Comparison of ENCODE assay signal across 22 cellular contexts in the genomic region with DNA sequence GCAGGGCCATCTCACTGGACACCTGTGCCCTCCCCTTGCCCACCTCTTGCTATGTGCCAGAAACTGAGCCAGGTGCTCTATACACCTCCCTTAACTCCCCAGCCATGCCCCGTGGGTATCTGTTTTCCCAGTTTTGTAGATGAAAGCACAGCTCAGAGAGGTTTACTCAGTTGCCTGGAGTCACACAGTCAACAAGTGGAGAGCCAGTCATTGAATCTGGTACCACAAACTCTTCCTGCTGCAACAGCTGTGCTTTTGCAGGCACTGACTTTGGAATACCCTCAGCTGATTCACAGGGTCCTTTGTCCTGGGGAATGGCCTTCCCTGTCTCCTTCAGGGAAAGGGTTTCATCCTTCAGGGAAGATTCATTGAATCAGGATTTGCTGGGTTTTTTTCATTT. TPM values are rescaled to one million over a fixed set of nuclear protein-coding genes. Genes with fewer than 3 reads are reported as not detected.
A peak's percentile ranks its signal among the peaks of the same experiment; 100 is the strongest.
DNase-seq lines count a peak whose midpoint lies in the region; ATAC-seq, FAIRE-seq and TF ChIP-seq lines count a peak whose summit lies in the region.
"Had no signal": no experiment of that assay in that cellular context is flagged by ENCODE, and none has a peak within 500 bp of the region (broad histone marks: within the 10 kb centered on the region; RNA-seq: fewer than 3 reads in every experiment).

No MANE protein-coding gene starts in this region.

- H4K91ac ChIP-seq in H1 (replicated peaks; ENCODE audit: insufficient read length, low read length): no peak overlapping the region

- H3K9ac ChIP-seq in BLaER1 treated with 17β-estradiol and CSF1 and Interleukin-3, amounts not matched to agents 10 nM and 100 nM: no peak overlapping the region
- H3K9ac ChIP-seq in H1 (replicated peaks in 1 of 4; ENCODE audit: extremely low read depth in 1 of 4, low read depth in 3 of 4, low read length in 3 of 4) (no peak overlapping the region), neural progenitor cell (no peak overlapping the region)
- H3K9ac ChIP-seq: KMS-11 had no signal

- no peak overlapping the region; the same call in 1 of the 2 replicates for H2AK5ac ChIP-seq in H1 (ENCODE audit: low read depth, low read length)

- peak; percentile 67 for DNase-seq in Jurkat, Clone E6-1 (ENCODE audit: low read depth, low spot score)
- DNase-seq in H1 (ENCODE audit: low read depth in 1 of 2, low spot score in 2 of 2) (no peak), neural progenitor cell (ENCODE audit: low spot score) (no peak), NOMO-1 (lab: John Stamatoyannopoulos, UW; ENCODE audit: unreplicated experiment in 2 of 2) (no peak), SW 1271 (lab: John Stamatoyannopoulos, UW) (no peak)
- DNase-seq: BE2C; CD8-positive, alpha-beta memory T cell; GOT3; NCI-H1048; NCI-H1436 treated with DMSO at 0.1 percent for 48 hours; NCI-H2171 treated with DMSO at 0.1 percent for 48 hours; NCI-H446; NCI-H69; NK-92 treated with Interleukin-12 subunit alpha and Interleukin-12 subunit beta, amount 100 ng/mL, for 24 hours; SHP77 had no signal

- H3K14ac ChIP-seq in H1 (ENCODE audit: insufficient read length): no peak overlapping the region

- H2BK20ac ChIP-seq in H1 (ENCODE audit: low read length): no peak overlapping the region

- H3K79me2 ChIP-seq in H1 (ENCODE audit: control insufficient read depth in 1 of 2, insufficient read depth in 2 of 2, low read length in 2 of 2) (no peaks in the 10 kb centered on the region), neural progenitor cell (ENCODE audit: low read depth) (no peaks in the 10 kb centered on the region)

- TF ChIP-seq EP300 in H1 (IDR thresholded peaks at IDR 0.05; ENCODE audit: borderline replicate concordance in 1 of 2, low read depth in 2 of 2, low read length in 2 of 2): no peak

- no peak overlapping the region for H3K27ac Mint-ChIP-seq in neural progenitor cell

- peaks cover 0 to 6% (median 0%) of the 10 kb centered on the region in 11 experiments; a peak in 2 of 22 replicates for H3K9me3 ChIP-seq in BLaER1 treated with 17β-estradiol and CSF1 and Interleukin-3, amounts not matched to agents 10 nM and 100 nM (replicated peaks in 1 of 11)
- H3K9me3 ChIP-seq in H1 (ENCODE audit: insufficient read depth in 2 of 2, low read depth in 1 of 2, low read length in 1 of 2): no peaks in the 10 kb centered on the region; a peak in 1 of 4 replicates
- no peaks in the 10 kb centered on the region for H3K9me3 ChIP-seq in neural progenitor cell (ENCODE audit: low read depth)
- H3K9me3 ChIP-seq: BE2C had no signal

- POLR2A ChIA-PET in H1 (lab: Charles Lee; ENCODE audit: partially characterized antibody): interaction anchor here (0.7 to 1.5 kb wide), 3 partner anchors 10 to 23 kb away, joined by 3 to 4 read pairs (median 3); no protein-coding TSS in a partner anchor

- no peaks in the 10 kb centered on the region for H3K9me3 Mint-ChIP-seq in neural progenitor cell

- H3K4me3 ChIP-seq in BLaER1 treated with 17β-estradiol and CSF1 and Interleukin-3, amounts not matched to agents 10 nM and 100 nM: no peak overlapping the region
- H3K4me3 ChIP-seq in Jurkat, Clone E6-1 (ENCODE audit: low read length): 0 out of 2 replicates have a peak overlapping the region, but pooled peaks have one; percentile 25
- H3K4me3 ChIP-seq in H1 (ENCODE audit: extremely low read depth in 1 of 4, insufficient read depth in 2 of 4, low read depth in 3 of 4, low read length in 4 of 4) (no peak overlapping the region), neural progenitor cell (no peak overlapping the region)
- H3K4me3 ChIP-seq: SK-N-MC had no signal

- no peak overlapping the region for H3K23ac ChIP-seq in H1 (ENCODE audit: insufficient read length)

- WGBS in H1 (ENCODE audit: extremely low coverage in 1 of 2, insufficient coverage in 1 of 2, insufficient read length in 1 of 2, insufficient replicate concordance in 2 of 2, low coverage in 1 of 2, low lambda C conversion rate in 2 of 2, missing lambda C conversion rate in 1 of 2), 2 experiments: 23% methylated on average over 1 of the region's 1 CpG; no CpG with 5 or more reads in 1 of the 2 experiments

- peaks cover 39% of the 10 kb centered on the region for H3K27me3 Mint-ChIP-seq in neural progenitor cell (ENCODE audit: insufficient read depth, low read depth)

- H3K4me3 Mint-ChIP-seq in neural progenitor cell: peak overlapping the region; percentile 74
- H3K4me3 Mint-ChIP-seq: CD8-positive, alpha-beta memory T cell had no signal

- H3K36me3 Mint-ChIP-seq in neural progenitor cell: no peaks in the 10 kb centered on the region
- H3K36me3 Mint-ChIP-seq: CD8-positive, alpha-beta memory T cell had no signal

- no peak overlapping the region for H3K56ac ChIP-seq in H1 (replicated peaks; ENCODE audit: insufficient read length, low read depth, low read length)

- no peak overlapping the region for H3K27ac ChIP-seq in BLaER1 treated with 17β-estradiol and CSF1 and Interleukin-3, amounts not matched to agents 10 nM and 100 nM
- H3K27ac ChIP-seq in H1 (ENCODE audit: low read depth, low read length) (no peak overlapping the region), neural progenitor cell (no peak overlapping the region)
- H3K27ac ChIP-seq: KMS-11, SK-N-MC had no signal

- FAIRE-seq in H1 (lab: Jason Lieb, UNC): no peak
- FAIRE-seq: A204.1, D721Med had no signal

- H2AFZ ChIP-seq in H1 (ENCODE audit: low read length) (no peak overlapping the region), neural progenitor cell (replicated peaks) (no peak overlapping the region)

- TF ChIP-seq CTCF in H1 (IDR thresholded peaks at IDR 0.05; ENCODE audit: control extremely low read depth in 1 of 3, insufficient read depth in 1 of 3, low read depth in 1 of 3, low read length in 3 of 3) (no peak), neural progenitor cell (IDR thresholded peaks at IDR 0.05) (no peak)

- no peak overlapping the region for H3K4ac ChIP-seq in H1 (replicated peaks; ENCODE audit: insufficient read length, low read depth, low read length)

- peaks cover 19 to 60% (median 55%) of the 10 kb centered on the region in 10 experiments for H3K4me1 ChIP-seq in BLaER1 treated with 17β-estradiol and CSF1 and Interleukin-3, amounts not matched to agents 10 nM and 100 nM
- peaks cover 29 to 57% (median 45%) of the 10 kb centered on the region in 4 experiments for H3K4me1 ChIP-seq in H1 (replicated peaks in 1 of 4; ENCODE audit: control insufficient read depth in 3 of 4, insufficient read depth in 4 of 4, low read length in 3 of 4)
- H3K4me1 ChIP-seq in neural progenitor cell: peaks cover 55% of the 10 kb centered on the region
- H3K4me1 ChIP-seq: BE2C had no signal

- no peaks in the 10 kb centered on the region for H3K36me3 ChIP-seq in BLaER1 treated with 17β-estradiol and CSF1 and Interleukin-3, amounts not matched to agents 10 nM and 100 nM
- H3K36me3 ChIP-seq in H1 (ENCODE audit: control insufficient read depth in 2 of 4, insufficient read depth in 4 of 4, low read length in 3 of 4) (no peaks in the 10 kb centered on the region), neural progenitor cell (no peaks in the 10 kb centered on the region)
- H3K36me3 ChIP-seq: BE2C had no signal

- peak overlapping the region in 10 of 11 experiments; percentile 28 to 85 (median 77); a peak in 21 of 22 replicates for H3K4me2 ChIP-seq in BLaER1 treated with 17β-estradiol and CSF1 and Interleukin-3, amounts not matched to agents 10 nM and 100 nM
- H3K4me2 ChIP-seq in H1 (ENCODE audit: insufficient read depth in 1 of 2, low read depth in 2 of 2, low read length in 2 of 2): peak overlapping the region; percentile 4 to 12; a peak in 1 of 4 replicates
- H3K4me2 ChIP-seq in neural progenitor cell: peak overlapping the region; percentile 59
- H3K4me2 ChIP-seq: KMS-11 had no signal

- H3F3A ChIP-seq in neural progenitor cell (ENCODE audit: low read depth): peaks cover 80% of the 10 kb centered on the region

- CTCF ChIA-PET in H1 (lab: Charles Lee; ENCODE audit: partially characterized antibody): interaction anchor here (0.6 to 17.3 kb wide), 8 partner anchors 9 to 63 kb away, joined by 3 to 207 read pairs (median 3); no protein-coding TSS in a partner anchor

- no peaks in the 10 kb centered on the region for H3K23me2 ChIP-seq in H1 (ENCODE audit: low read depth, low read length)

- peaks cover 0 to 48% (median 19%) of the 10 kb centered on the region in 11 experiments; a peak in 13 of 22 replicates for H4K20me1 ChIP-seq in BLaER1 treated with 17β-estradiol and CSF1 and Interleukin-3, amounts not matched to agents 10 nM and 100 nM
- peaks cover 2 to 15% of the 10 kb centered on the region in 2 experiments for H4K20me1 ChIP-seq in H1 (replicated peaks in 1 of 2; ENCODE audit: control insufficient read depth in 1 of 2, insufficient read depth in 2 of 2, low read length in 2 of 2)
- H4K20me1 ChIP-seq in neural progenitor cell (ENCODE audit: low read depth): peaks cover 96% of the 10 kb centered on the region

- peaks cover 85% of the 10 kb centered on the region for H3K4me1 Mint-ChIP-seq in neural progenitor cell

- no peak overlapping the region for H4K5ac ChIP-seq in H1 (ENCODE audit: insufficient read length, low read depth, low read length)

- no peak for ATAC-seq in HG03025 (IDR thresholded peaks at IDR 0.05; ENCODE audit: low FRiP score, unreplicated experiment)

- no peak overlapping the region for H2BK120ac ChIP-seq in H1 (replicated peaks; ENCODE audit: low read depth, low read length)

- H3K79me1 ChIP-seq in H1 (ENCODE audit: low read depth, low read length): no peaks in the 10 kb centered on the region

- no peak for TF ChIP-seq RAD21 in H1 (IDR thresholded peaks at IDR 0.05 in 1 of 2, conservative IDR thresholded peaks at IDR 0.05 in 1 of 2; ENCODE audit: low read depth in 2 of 2, low read length in 2 of 2)

- H3K18ac ChIP-seq in H1 (ENCODE audit: extremely low read depth, low read length): no peak overlapping the region

- no peak overlapping the region for H4K8ac ChIP-seq in H1 (ENCODE audit: extremely low read depth, insufficient read depth, low read length)

- no peak overlapping the region; the same call in 1 of the 2 replicates for H2BK12ac ChIP-seq in H1 (ENCODE audit: low read depth, low read length)

- H2BK15ac ChIP-seq in H1 (ENCODE audit: low read length): no peak overlapping the region

- H3K27me3 ChIP-seq in BLaER1 treated with 17β-estradiol and CSF1 and Interleukin-3, amounts not matched to agents 10 nM and 100 nM: peaks cover 56 to 82% (median 63%) of the 10 kb centered on the region in 11 experiments
- H3K27me3 ChIP-seq in H1 (replicated peaks in 1 of 4; ENCODE audit: control insufficient read depth in 3 of 4, extremely low read depth in 1 of 4, insufficient read depth in 3 of 4, low read length in 3 of 4): peaks cover 41 to 91% (median 85%) of the 10 kb centered on the region in 4 experiments
- peaks cover 100% of the 10 kb centered on the region for H3K27me3 ChIP-seq in neural progenitor cell

- H2BK5ac ChIP-seq in H1 (ENCODE audit: low read depth, low read length): no peak overlapping the region

- TF ChIP-seq POLR2A in H1 (IDR thresholded peaks at IDR 0.05; ENCODE audit: control extremely low read depth in 1 of 2, low read depth in 2 of 2, low read length in 2 of 2): no peak

RNA-seq across cellular contexts. Expression of a gene that starts 22.1 kb away (rescaled TPM):
- polyA plus RNA-seq in Jurkat, Clone E6-1 (2012; ENCODE audit: insufficient read depth, insufficient read length): not detected
- not detected in 2 replicates for total RNA-seq in H1 (2021; fragmentation: NEBNext Ultra II Directional; extraction: Animal tissue kit (Norgen Biotek cat#: 25700))
- polyA plus RNA-seq in H1 (2011; rRNA removed): 0.02 TPM in 1 of 2 replicates, not detected in the other
- polyA plus RNA-seq in H1 (2011; cell fraction: cytosol; rRNA removed): 0.03 TPM
- 0.03 TPM for polyA plus RNA-seq in H1 (2011; cell fraction: nucleus; rRNA removed)
- 0.03 to 0.08 TPM in 2 of 4 replicates, not detected in the others for polyA plus RNA-seq in H1 (2012, experiment 1 of 2)
- polyA plus RNA-seq in H1 (2012, experiment 2 of 2): 0.07 TPM
- 0.02 TPM for polyA plus RNA-seq in H1 (2013, experiment 1 of 2)
- polyA plus RNA-seq in H1 (2013, experiment 2 of 2): 0.02 TPM
- polyA minus RNA-seq in H1 (2011; rRNA and poly(A)+ RNA removed): 0.13 TPM in 1 of 2 replicates, not detected in the other
- not detected for polyA minus RNA-seq in H1 (2011; cell fraction: cytosol; rRNA and poly(A)+ RNA removed)
- polyA minus RNA-seq in H1 (2011; cell fraction: nucleus; rRNA and poly(A)+ RNA removed): 0.40 TPM
- 0.06 and 0.46 TPM in 2 replicates for total RNA-seq in neural progenitor cell (ENCODE audit: low replicate concordance)
- total RNA-seq: CD8-positive, alpha-beta memory T cell; MCF 10A had no signal
- polyA plus RNA-seq: CD8-positive, alpha-beta memory T cell had no signal

Comparison
In these comparisons a context has a peak if more than half of its experiments do, and no peak if none do; other contexts are left out.
1. H3K4me2 ChIP-seq: peak in every context shown above with its lines; median percentile 77 in BLaER1 treated with 17β-estradiol and CSF1 and Interleukin-3, amounts not matched to agents 10 nM and 100 nM; 59 in neural progenitor cell; 8 in H1.